In genomic region chr16:7581175-7581574, GRCh38 we compare ENCODE assay signal across 11 cellular contexts.
"Had no signal": no experiment of that assay in that cellular context is flagged by ENCODE, and none has a peak within 500 bp of the region (broad histone marks: within the 10 kb centered on the region; RNA-seq: fewer than 3 reads in every experiment).

No MANE protein-coding gene starts in this region.

- H3K4me1 ChIP-seq: HAP-1 had no signal

- ATAC-seq: GM23338, HCT116 had no signal

- H3K9me3 ChIP-seq: HAP-1 had no signal

- H3K4me3 ChIP-seq: GM23248, GM23338, HAP-1 had no signal

- H2AFZ ChIP-seq: GM23248, GM23338 had no signal

- H3K27ac ChIP-seq: GM23248 had no signal

- H3K9ac ChIP-seq: GM23248 had no signal

- FAIRE-seq: H1, H54 had no signal

- DNase-seq: GM23248, GOT3, H7, H9, HCEC 1CT, HFFc6 had no signal

- H3K4me2 ChIP-seq: GM23338 had no signal

- H3K36me3 ChIP-seq: HAP-1 had no signal
